In genomic region chr1:153880962-153881361, GRCh38 we compare ENCODE assay signal across 8 cellular contexts. TPM values are rescaled to one million over a fixed set of nuclear protein-coding genes. Genes with fewer than 3 reads are reported as not detected.
DNase-seq lines count a peak whose midpoint lies in the region; ATAC-seq, FAIRE-seq and TF ChIP-seq lines count a peak whose summit lies in the region.

No MANE protein-coding gene starts in this region.

- TF ChIP-seq POLR2A in Peyer's patch (IDR thresholded peaks at IDR 0.05), result no peak
- TF ChIP-seq POLR2A in H54 (IDR thresholded peaks at IDR 0.05; ENCODE audit: low read depth, low read length), result no peak

- peak; percentile 12 for DNase-seq in stimulated activated CD4-positive, alpha-beta T cell treated with anti-CD3 and anti-CD28 coated beads, Interleukin-12 subunit alpha, Interleukin-12 subunit beta, amount 100 ng/mL, for 4 hours
- DNase-seq in stimulated activated CD4-positive, alpha-beta T cell treated with anti-CD3 and anti-CD28 coated beads, Interleukin-2, amount 100 ng/mL, for 48 hours, result no peak
- DNase-seq in Peyer's patch, result peak; percentile 47 to 87 (median 83)
- DNase-seq in caudate nucleus (lab: John Stamatoyannopoulos, UW), result peak; percentile 11 to 94 (median 79)
- peak; percentile 98 for DNase-seq in left kidney (ENCODE audit: low read depth, low spot score)
- DNase-seq in stimulated activated CD4-positive, alpha-beta T cell treated with anti-CD3 and anti-CD28 coated beads, Interleukin-1b, Interleukin-23, amount 100 ng/mL, for 48 hours, result peak; percentile 16
- no peak for DNase-seq in H54 (ENCODE audit: insufficient read length, low spot score)

- no peaks in the 10 kb centered on the region for H3K27me3 ChIP-seq in Peyer's patch

- peaks cover 0 to 31% (median 4%) of the 10 kb centered on the region in 4 donors for H3K4me1 ChIP-seq in Peyer's patch

- TF ChIP-seq CTCF in Peyer's patch (IDR thresholded peaks at IDR 0.05), result no peak

- no peaks in the 10 kb centered on the region for H3K9me3 ChIP-seq in Peyer's patch

- H3K27ac ChIP-seq in Peyer's patch (no peak overlapping the region), caudate nucleus (ENCODE audit: low read depth, low read length) (peak overlapping the region; percentile 32)

- ATAC-seq in GM21576 (IDR thresholded peaks at IDR 0.05; ENCODE audit: unreplicated experiment), result no peak

- no peaks in the 10 kb centered on the region for H3K36me3 ChIP-seq in Peyer's patch

- H3K4me3 ChIP-seq in Peyer's patch, result no peak overlapping the region

- no peak for FAIRE-seq in H54 (lab: Jason Lieb, UNC)

RNA-seq across cellular contexts. Expression of gene GATAD2B, which starts 41.8 kb away (rescaled TPM):
- total RNA-seq in Peyer's patch, result 10 to 100 TPM; 22.3 to 65.2 (median 24.7) TPM

Comparison
In these comparisons a context has a peak if more than half of its experiments do, and no peak if none do; other contexts are left out.
1. DNase-seq: peak in stimulated activated CD4-positive, alpha-beta T cell treated with anti-CD3 and anti-CD28 coated beads, Interleukin-12 subunit alpha, Interleukin-12 subunit beta, amount 100 ng/mL, for 4 hours (single experiment), Peyer's patch (3 of 3), caudate nucleus (61 of 61), left kidney (single experiment) and stimulated activated CD4-positive, alpha-beta T cell treated with anti-CD3 and anti-CD28 coated beads, Interleukin-1b, Interleukin-23, amount 100 ng/mL, for 48 hours (single experiment); none in stimulated activated CD4-positive, alpha-beta T cell treated with anti-CD3 and anti-CD28 coated beads, Interleukin-2, amount 100 ng/mL, for 48 hours (0 of 2) and H54 (single experiment).